ENCODE assay signal across 19 cellular contexts in the genomic region with DNA sequence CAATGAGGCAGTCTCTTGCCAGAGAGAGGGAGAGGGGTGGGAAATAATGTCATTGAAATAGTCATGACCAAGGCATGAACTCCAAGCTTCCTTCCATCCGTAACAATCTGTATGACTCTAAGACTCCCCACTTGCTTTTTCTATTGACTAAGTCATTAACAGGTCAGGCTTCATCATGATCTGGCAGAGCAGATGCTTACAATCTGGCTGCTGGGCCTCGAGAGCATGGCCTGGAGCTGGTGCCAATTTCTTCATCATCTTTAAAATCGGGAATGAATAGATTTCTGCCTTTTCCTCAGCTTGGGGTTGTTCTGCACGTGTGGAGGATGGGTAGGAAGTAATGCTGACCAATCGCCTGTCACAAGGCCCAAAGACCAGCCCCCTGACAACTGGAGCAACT.
"Had no signal": no experiment of that assay in that cellular context is flagged by ENCODE, and none has a peak within 500 bp of the region (broad histone marks: within the 10 kb centered on the region; RNA-seq: fewer than 3 reads in every experiment).

No MANE protein-coding gene starts in this region.

- H3K4me2 ChIP-seq: smooth muscle cell had no signal

- DNase-seq: activated B cell treated with CpG ODN at 0.5 μM for 24 hours; activated CD4-positive, alpha-beta T cell treated with anti-CD3 and anti-CD28 coated beads, Interleukin-2, amount 10 ng/mL, durations not matched to agents 7 days and 5 days; activated CD8-positive, alpha-beta memory T cell treated with anti-CD3 and anti-CD28 coated beads for 24 hours; activated naive CD4-positive, alpha-beta T cell treated with anti-CD3 and anti-CD28 coated beads for 36 hours; adrenal gland; brain microvascular endothelial cell; cerebellar nuclear complex; glutamatergic neuron; left cardiac atrium; naive B cell; nucleus accumbens; right cardiac atrium; stimulated activated CD4-positive, alpha-beta T cell treated with anti-CD3 and anti-CD28 coated beads, Interleukin-1b, Interleukin-23, amount 100 ng/mL, for 48 hours; substantia nigra; T-helper 2 cell; trophoblast cell had no signal

- H3K4me1 ChIP-seq: adrenal gland had no signal

- FAIRE-seq: TTC549 had no signal

- H3K27ac ChIP-seq: adrenal gland, brain microvascular endothelial cell had no signal

- H3K36me3 ChIP-seq: adrenal gland, brain microvascular endothelial cell had no signal

- H3K9me3 ChIP-seq: adrenal gland had no signal

- H3K4me3 ChIP-seq: adrenal gland, lung, smooth muscle cell had no signal

- H3K27me3 ChIP-seq: adrenal gland, brain microvascular endothelial cell had no signal
